8 cellular contexts compared by ENCODE assay signal in genomic region chr16:23148513-23149266, GRCh38. TPM values are rescaled to one million over a fixed set of nuclear protein-coding genes. Genes with fewer than 3 reads are reported as not detected.
DNase-seq lines count a peak whose midpoint lies in the region; ATAC-seq and TF ChIP-seq lines count a peak whose summit lies in the region.

No MANE protein-coding gene starts in this region.

- H2AFZ ChIP-seq in MM.1S (ENCODE audit: low read length), result peak overlapping the region; percentile 75

- peak overlapping the region; percentile 95 for H3K4me2 ChIP-seq in MM.1S (ENCODE audit: low read depth, low read length)

- no peak for DNase-seq in GM12864 (ENCODE audit: low read depth)
- peak in 1 of 2 experiments; percentile 69 for DNase-seq in HAP-1 (ENCODE audit: low spot score in 2 of 2)
- DNase-seq in MM.1S, result peak; percentile 41
- DNase-seq in activated CD4-positive, alpha-beta T cell treated with anti-CD3 and anti-CD28 coated beads for 24 hours (ENCODE audit: low read depth in 2 of 2), result peak; percentile 25 to 29
- DNase-seq in choroid plexus epithelial cell (ENCODE audit: low read depth), result peak; percentile 56
- DNase-seq in left lung, result peak; percentile 78 to 89
- peak; percentile 40 to 42 for DNase-seq in stimulated activated CD4-positive, alpha-beta T cell treated with anti-CD3 and anti-CD28 coated beads, Interleukin-2, amount 100 ng/mL, for 48 hours
- no peak for DNase-seq in COLO829 (ENCODE audit: low spot score)

- H3K79me2 ChIP-seq in MM.1S (ENCODE audit: low read length), result peaks cover 46% of the 10 kb centered on the region

- in situ Hi-C loops in HAP-1 (cut with MboI; ENCODE audit: low sequenced_read_pairs), result no loop called here

- H4K20me1 ChIP-seq in MM.1S (ENCODE audit: insufficient read depth, low read length), result no peaks in the 10 kb centered on the region

- TF ChIP-seq CTCF in GM12864 (IDR thresholded peaks at IDR 0.05; ENCODE audit: low read depth, low read length, missing control alignments), result no peak
- no peak for TF ChIP-seq CTCF in MM.1S (IDR thresholded peaks at IDR 0.05; ENCODE audit: low read length)
- no peak for TF ChIP-seq CTCF in choroid plexus epithelial cell (conservative IDR thresholded peaks at IDR 0.05; ENCODE audit: low read depth, low read length)
- TF ChIP-seq CTCF in left lung (IDR thresholded peaks at IDR 0.05), result no peak

- intact Hi-C loops in left lung (cut with DNase I), result no loop called here

- H3K4me1 ChIP-seq in HAP-1, result peaks cover 12% of the 10 kb centered on the region
- H3K4me1 ChIP-seq in MM.1S (ENCODE audit: low read length), result peaks cover 3% of the 10 kb centered on the region; the same call in 1 of the 2 replicates
- H3K4me1 ChIP-seq in left lung, result peaks cover 11 to 41% of the 10 kb centered on the region in 2 donors

- no peaks in the 10 kb centered on the region for H3K9me2 ChIP-seq in MM.1S (replicated peaks; ENCODE audit: insufficient read depth, low read length)

- H3K36me3 ChIP-seq in HAP-1 (replicated peaks), result no peaks in the 10 kb centered on the region
- no peaks in the 10 kb centered on the region for H3K36me3 ChIP-seq in MM.1S (replicated peaks; ENCODE audit: insufficient read depth, low read length)
- H3K36me3 ChIP-seq in left lung, result no peaks in the 10 kb centered on the region

- peak; percentile 46 for ATAC-seq in left lung

- peak overlapping the region; percentile 63 for H3K9ac ChIP-seq in MM.1S (ENCODE audit: low read length)

- H3K9me3 ChIP-seq in HAP-1 (no peaks in the 10 kb centered on the region), MM.1S (replicated peaks; ENCODE audit: insufficient read depth, low read length) (no peaks in the 10 kb centered on the region), left lung (no peaks in the 10 kb centered on the region)

- peak overlapping the region; percentile 72 for H3K4me3 ChIP-seq in GM12864 (ENCODE audit: low read depth, low read length)
- H3K4me3 ChIP-seq in HAP-1, result peak overlapping the region; percentile 60
- peak overlapping the region; percentile 78 for H3K4me3 ChIP-seq in MM.1S (ENCODE audit: low read length)
- H3K4me3 ChIP-seq in choroid plexus epithelial cell (ENCODE audit: low read depth, low read length), result peak overlapping the region; percentile 70
- peak overlapping the region; percentile 56 to 76 for H3K4me3 ChIP-seq in left lung

- H3K27ac ChIP-seq in MM.1S (ENCODE audit: low read length) (no peak overlapping the region), left lung (peak overlapping the region; percentile 39 to 80)

- no peaks in the 10 kb centered on the region for H3F3A ChIP-seq in MM.1S (ENCODE audit: insufficient read depth, low read length)

- H3K27me3 ChIP-seq in HAP-1 (ENCODE audit: low read depth) (no peaks in the 10 kb centered on the region), MM.1S (replicated peaks; ENCODE audit: insufficient read depth, low read length) (no peaks in the 10 kb centered on the region), left lung (peaks cover 0 to 3% of the 10 kb centered on the region in 2 donors)

RNA-seq across cellular contexts. Expression of gene USP31, which starts 0.6 kb away (rescaled TPM):
- total RNA-seq in left lung, result 10 to 100 TPM; 10.9 to 17.7 TPM

RNA-seq across cellular contexts. Expression of gene SCNN1G, which starts 33.9 kb away (rescaled TPM):
- 1 to 10 TPM; 5.4 to 7.8 TPM for total RNA-seq in left lung

Comparison
In these comparisons a context has a peak if more than half of its experiments do, and no peak if none do; other contexts are left out.
1. DNase-seq: peak in MM.1S (single experiment), activated CD4-positive, alpha-beta T cell treated with anti-CD3 and anti-CD28 coated beads for 24 hours (2 of 2), choroid plexus epithelial cell (single experiment), left lung (2 of 2) and stimulated activated CD4-positive, alpha-beta T cell treated with anti-CD3 and anti-CD28 coated beads, Interleukin-2, amount 100 ng/mL, for 48 hours (2 of 2); none in GM12864 (single experiment) and COLO829 (single experiment).
2. Peak in every context shown above with its lines, with median percentiles within 50 percentile points of each other: H3K4me3 ChIP-seq.